Comparison of ENCODE assay signal across 10 cellular contexts in the genomic region with DNA sequence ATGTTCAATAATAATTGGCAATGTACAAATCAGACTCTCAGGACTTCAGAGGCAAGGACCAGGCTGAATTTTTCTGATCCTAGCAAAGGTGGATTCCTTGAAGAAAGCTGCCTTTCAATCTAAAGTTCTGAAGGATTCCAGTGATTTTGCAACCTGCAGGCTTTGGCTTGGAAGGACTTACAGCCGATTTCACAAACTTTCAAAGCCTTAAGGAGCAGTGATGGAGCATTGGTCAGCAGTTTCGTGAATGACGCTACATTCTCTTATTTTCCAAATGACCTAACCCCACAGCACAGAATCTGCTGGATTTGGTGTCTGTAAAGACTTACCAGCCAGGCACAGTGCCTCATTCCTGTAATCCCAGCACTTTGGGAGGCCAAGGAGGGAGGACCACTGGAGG.
A peak's percentile ranks its signal among the peaks of the same experiment; 100 is the strongest.
DNase-seq lines count a peak whose midpoint lies in the region; ATAC-seq and TF ChIP-seq lines count a peak whose summit lies in the region.
"Had no signal": no experiment of that assay in that cellular context is flagged by ENCODE, and none has a peak within 500 bp of the region (broad histone marks: within the 10 kb centered on the region; RNA-seq: fewer than 3 reads in every experiment).

No MANE protein-coding gene starts in this region.

- peaks cover 16% of the 10 kb centered on the region for H3K4me1 ChIP-seq in DND-41 (ENCODE audit: insufficient read depth, low read length)

- no peaks in the 10 kb centered on the region for H4K20me1 ChIP-seq in DND-41 (ENCODE audit: insufficient read depth, low read length)

- TF ChIP-seq CTCF in DND-41 (IDR thresholded peaks at IDR 0.05; ENCODE audit: borderline replicate concordance, extremely low read depth, low read length, poor library complexity, severe bottlenecking) (no peak), WERI-Rb-1 (IDR thresholded peaks at IDR 0.05; ENCODE audit: low read depth, low read length) (no peak)

- DNase-seq in DND-41 (no peak), WERI-Rb-1 (no peak), fibroblast of peridontal ligament (ENCODE audit: extremely low read depth) (peak; percentile 52), NCI-H2081 treated with DMSO at 0.1 percent for 48 hours (lab: John Stamatoyannopoulos, UW) (no peak), SK-N-DZ (ENCODE audit: low spot score) (no peak), NCI-H1436 (lab: John Stamatoyannopoulos, UW) (no peak)
- DNase-seq: NCI-H524 treated with DMSO at 0.1 percent for 48 hours; stimulated activated CD4-positive, alpha-beta T cell treated with anti-CD3 and anti-CD28 coated beads, Interleukin-4, amount 100 ng/mL, for 24 hours had no signal

- H3K4me3 ChIP-seq in DND-41 (ENCODE audit: low read depth in 1 of 2, low read length in 2 of 2): peak overlapping the region in 1 of 2 experiments; percentile 57; a peak in 1 of 4 replicates
- H3K4me3 ChIP-seq in WERI-Rb-1 (ENCODE audit: low read depth, low read length): no peak overlapping the region
- H3K4me3 ChIP-seq in skin epidermis: no peak overlapping the region

- H3K9ac ChIP-seq in DND-41 (ENCODE audit: low read depth, low read length): peak overlapping the region; percentile 54; the same call in 1 of the 2 replicates

- H3K4me2 ChIP-seq in DND-41 (ENCODE audit: insufficient read depth, low read length): peak overlapping the region; percentile 78

- H3K27me3 ChIP-seq in DND-41 (ENCODE audit: insufficient read depth, low read length, poor library complexity) (no peaks in the 10 kb centered on the region), WERI-Rb-1 (ENCODE audit: insufficient read depth, low read depth, severe bottlenecking) (no peaks in the 10 kb centered on the region)

- H2AFZ ChIP-seq in DND-41 (ENCODE audit: low read depth, low read length): peak overlapping the region; percentile 86

- H3K27ac ChIP-seq in DND-41 (ENCODE audit: low read length) (no peak overlapping the region), WERI-Rb-1 (peak overlapping the region; percentile 86), skin epidermis (peak overlapping the region in 14 of 21 experiments; percentile 74 to 97 (median 84))

- ATAC-seq in DND-41 (ENCODE audit: insufficient read depth, low read depth) (no peak), HG02884 (IDR thresholded peaks at IDR 0.05; ENCODE audit: unreplicated experiment) (no peak)

- no peaks in the 10 kb centered on the region for H3K79me2 ChIP-seq in DND-41 (ENCODE audit: insufficient read depth, low read length)

- H3K36me3 ChIP-seq in DND-41 (ENCODE audit: insufficient read depth, low read length) (no peaks in the 10 kb centered on the region), WERI-Rb-1 (no peaks in the 10 kb centered on the region)

- H3K9me3 ChIP-seq in DND-41 (ENCODE audit: insufficient read depth, low read length, severe bottlenecking): no peaks in the 10 kb centered on the region
- no peaks in the 10 kb centered on the region for H3K9me3 ChIP-seq in WERI-Rb-1 (ENCODE audit: severe bottlenecking)
